In the genomic region with DNA sequence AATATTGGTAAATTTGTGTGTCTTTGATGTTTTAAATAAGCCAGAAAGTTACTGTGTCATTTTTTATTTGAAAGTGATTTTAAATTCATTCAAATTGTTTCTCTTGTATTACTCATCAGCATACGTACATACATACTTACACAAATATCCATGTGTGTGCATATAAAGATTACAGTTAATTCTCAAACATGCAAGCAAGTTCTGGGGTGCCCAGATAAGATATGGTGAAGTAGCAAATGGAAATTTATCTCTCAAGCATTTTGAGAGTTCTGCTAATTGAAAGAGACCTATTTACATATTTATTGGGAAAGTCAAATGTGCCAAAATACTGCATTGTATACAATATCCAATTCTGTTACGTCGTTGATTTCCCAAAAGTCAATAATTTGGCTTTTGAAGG, we compare ENCODE assay signal across 20 cellular contexts.
"Had no signal": no experiment of that assay in that cellular context is flagged by ENCODE, and none has a peak within 500 bp of the region (broad histone marks: within the 10 kb centered on the region; RNA-seq: fewer than 3 reads in every experiment).

No MANE protein-coding gene starts in this region.

- H3K4me2 ChIP-seq: SK-N-SH had no signal

- H3K9me3 ChIP-seq: MG63, SK-N-SH had no signal

- H3K9ac ChIP-seq: SK-N-SH had no signal

- ATAC-seq: Panc1, PC-3 had no signal

- H3K27me3 ChIP-seq: MG63 had no signal

- DNase-seq: Karpas-422, KG1, MG63, NCI-H1092 treated with DMSO at 0.1 percent for 48 hours, NCI-H1436 treated with DMSO at 0.1 percent for 48 hours, NCI-H1694, NCI-H187 treated with DMSO at 0.1 percent for 48 hours, NCI-H2029 treated with DMSO at 0.1 percent for 48 hours, NCI-H2171 treated with DMSO at 0.1 percent for 48 hours, NCI-H2227 treated with DMSO at 0.1 percent for 48 hours, NCI-H524, NCI-H526 treated with DMSO at 0.1 percent for 48 hours, NCI-H748 treated with DMSO at 0.1 percent for 48 hours, PC-3, SHP77, SK-N-SH had no signal

- H3K36me3 ChIP-seq: MG63 had no signal

- H3K27ac ChIP-seq: HL-60, RWPE1 had no signal

- H3K4me3 ChIP-seq: MG63 had no signal

- FAIRE-seq: HTR-8/SVneo had no signal
